In genomic region chr10:104127411-104127810, GRCh38 we compare ENCODE assay signal across 8 cellular contexts. TPM values are rescaled to one million over a fixed set of nuclear protein-coding genes. Genes with fewer than 3 reads are reported as not detected.
DNase-seq lines count a peak whose midpoint lies in the region; ATAC-seq and TF ChIP-seq lines count a peak whose summit lies in the region.

No MANE protein-coding gene starts in this region.

- intact Hi-C loops in posterior vena cava (cut with DNase I) = loop anchor here in 1 of 2 donors (10.0 kb wide), 1 partner anchor 223 kb away; no protein-coding TSS in a partner anchor

- POLR2A ChIA-PET in BJ (lab: Charles Lee) = no interaction called here

- H3K27me3 ChIP-seq in BJ (ENCODE audit: control insufficient read depth, insufficient read depth, low read length) (no peaks in the 10 kb centered on the region), SJCRH30 (peaks cover 6% of the 10 kb centered on the region; the same call in 1 of the 2 replicates)

- H3K36me3 ChIP-seq in BJ (ENCODE audit: control insufficient read depth, insufficient read depth, low read length) (no peaks in the 10 kb centered on the region), SJCRH30 (no peaks in the 10 kb centered on the region)

- H3K4me3 ChIP-seq in BJ (ENCODE audit: low read depth, low read length) (no peak overlapping the region), SJCRH30 (no peak overlapping the region)

- H3K27ac ChIP-seq in SJCRH30 = no peak overlapping the region

- CTCF ChIA-PET in BJ (lab: Yijun Ruan, JAX) = interaction anchor here (0.9 to 2.1 kb wide), 5 partner anchors 12 to 239 kb away, joined by 3 to 6 read pairs (median 3); no protein-coding TSS in a partner anchor

- H3K4me1 ChIP-seq in SJCRH30 = no peaks in the 10 kb centered on the region

- H3K9me3 ChIP-seq in SJCRH30 (replicated peaks) = no peaks in the 10 kb centered on the region

- DNase-seq in BJ (ENCODE audit: low read depth) (no peak), SJCRH30 (peak; percentile 11 to 38), islet precursor cell (peak; percentile 53), posterior vena cava (ENCODE audit: low spot score) (no peak), dedifferentiated amniotic fluid mesenchymal stem cell (ENCODE audit: extremely low spot score) (no peak)
- DNase-seq in stimulated activated CD4-positive, alpha-beta T cell treated with anti-CD3 and anti-CD28 coated beads, Interleukin-4, amount 100 ng/mL, for 1 hour = no peak

- ATAC-seq in GM18511 (IDR thresholded peaks at IDR 0.05; ENCODE audit: unreplicated experiment) (peak; percentile 68), HG03457 (IDR thresholded peaks at IDR 0.05; ENCODE audit: unreplicated experiment) (no peak)

- 0 out of 2 replicates have a peak, but pooled peaks have one; percentile 11 for TF ChIP-seq CTCF in BJ (IDR thresholded peaks at IDR 0.05; ENCODE audit: insufficient read depth, low read depth, low read length)

RNA-seq across cellular contexts. Expression of gene SFR1, which starts 5.4 kb away (rescaled TPM):
- 1.5 and 2.4 TPM in 2 replicates for polyA plus RNA-seq in BJ (2011; rRNA removed)
- polyA minus RNA-seq in BJ (2011; rRNA and poly(A)+ RNA removed) = 0.31 and 0.62 TPM in 2 replicates
- 12.6 and 14.2 TPM in 2 replicates for total RNA-seq in SJCRH30 (2014; rRNA removed; shearing (Covaris generic))
- 1 to 10 TPM; 7.6 to 9.2 TPM for total RNA-seq in posterior vena cava

RNA-seq across cellular contexts. Expression of gene COL17A1, which starts 41.7 kb away (rescaled TPM):
- polyA plus RNA-seq in BJ (2011; rRNA removed) = 0.01 and 0.02 TPM in 2 replicates
- 0.05 TPM in 2 replicates for polyA minus RNA-seq in BJ (2011; rRNA and poly(A)+ RNA removed)
- total RNA-seq in SJCRH30 (2014; rRNA removed; shearing (Covaris generic)) = not detected in 2 replicates
- total RNA-seq in posterior vena cava = under 1 TPM; 0.48 to 0.88 TPM

Comparison
In these comparisons a context has a peak if more than half of its experiments do, and no peak if none do; other contexts are left out.
1. DNase-seq: peak in SJCRH30 (2 of 2) and islet precursor cell (single experiment); none in BJ (single experiment), posterior vena cava (single experiment), dedifferentiated amniotic fluid mesenchymal stem cell (single experiment) and stimulated activated CD4-positive, alpha-beta T cell treated with anti-CD3 and anti-CD28 coated beads, Interleukin-4, amount 100 ng/mL, for 1 hour (single experiment).